In the genomic region with DNA sequence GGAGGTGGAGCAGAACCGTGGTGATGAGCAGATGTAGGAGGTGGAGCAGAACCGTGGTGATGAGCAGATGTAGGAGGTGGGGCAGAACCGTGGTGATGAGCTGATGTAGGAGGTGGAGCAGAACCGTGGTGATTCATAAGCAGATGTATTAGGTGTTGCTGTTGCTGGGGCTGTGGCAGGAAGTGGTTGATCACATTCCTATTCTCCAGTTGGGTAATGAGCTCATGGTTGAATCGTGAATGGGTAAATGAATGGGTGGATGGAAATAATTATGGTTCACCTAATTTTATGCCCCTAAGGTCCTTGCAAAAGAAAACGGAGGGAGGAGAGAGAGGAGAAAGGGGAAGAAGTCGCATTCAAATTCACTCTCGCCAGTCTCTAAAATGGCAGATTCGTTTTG, we compare ENCODE assay signal across 9 cellular contexts. TPM values are rescaled to one million over a fixed set of nuclear protein-coding genes. Genes with fewer than 3 reads are reported as not detected.
DNase-seq lines count a peak whose midpoint lies in the region; ATAC-seq and TF ChIP-seq lines count a peak whose summit lies in the region.
"Not testable (repeated sequence)": the region's sequence is repeated elsewhere in the genome, so short reads cannot be mapped to it uniquely, and the experiment has no call there.
"Had no signal": no experiment of that assay in that cellular context is flagged by ENCODE, and none has a peak within 500 bp of the region (broad histone marks: within the 10 kb centered on the region; RNA-seq: fewer than 3 reads in every experiment).

No MANE protein-coding gene starts in this region.

- not testable (repeated sequence) for H4K20me1 ChIP-seq in mammary epithelial cell (ENCODE audit: insufficient read depth, low read length)

- H3K4me3 Mint-ChIP-seq in memory B cell, result not testable (repeated sequence)
- peak overlapping the region; percentile 46 to 70 for H3K4me3 Mint-ChIP-seq in stimulated activated naive B cell treated with anti-CD40 and anti-IgM and Interleukin-4, amounts not matched to agents 10 μg/mL and 1 μg/mL and 100 μg/mL, for 72 hours

- H3K4me3 ChIP-seq in SK-N-MC, result peak overlapping the region; percentile 58; the same call in 1 of the 2 replicates
- H3K4me3 ChIP-seq in mammary epithelial cell (replicated peaks in 1 of 3; ENCODE audit: insufficient read depth in 1 of 3, low read depth in 2 of 3, low read length in 3 of 3), result not testable (repeated sequence)

- not testable (repeated sequence) for H3K9ac ChIP-seq in SK-N-MC (ENCODE audit: insufficient read length); mammary epithelial cell (ENCODE audit: insufficient read depth, low read length)

- H3K27me3 ChIP-seq in mammary epithelial cell (ENCODE audit: insufficient read depth, low read length), result not testable (repeated sequence)

- not testable (repeated sequence) for BruUV-seq in mammary epithelial cell (replicated peaks; lab: Mats Ljungman, UMichigan)

- not testable (repeated sequence) for H3K36me3 Mint-ChIP-seq in memory B cell; stimulated activated naive B cell treated with anti-CD40 and anti-IgM and Interleukin-4, amounts not matched to agents 10 μg/mL and 1 μg/mL and 100 μg/mL, for 72 hours

- 49% methylated on average over 7 of the region's 9 CpGs for WGBS in mammary epithelial cell (ENCODE audit: low coverage, missing lambda C conversion rate)

- DNase-seq in DMS53 treated with DMSO at 0.1 percent for 48 hours (lab: John Stamatoyannopoulos, UW; ENCODE audit: unreplicated experiment) (peak; percentile 62), HCEC 1CT (peak; percentile 75), NCI-H2107 treated with DMSO at 0.1 percent for 48 hours (lab: John Stamatoyannopoulos, UW; ENCODE audit: unreplicated experiment) (peak; percentile 52), SK-N-MC (ENCODE audit: low read depth, low spot score) (peak; percentile 58), activated T-cell treated with anti-CD3 and anti-CD28 coated beads for 24 hours (ENCODE audit: low read depth) (peak; percentile 24), mammary epithelial cell (peak; percentile 84)
- not testable (repeated sequence) for DNase-seq in memory B cell (ENCODE audit: low spot score in 2 of 2)
- peak; percentile 47 for DNase-seq in stimulated activated naive B cell treated with anti-CD40 and anti-IgM and Interleukin-4, amounts not matched to agents 10 μg/mL and 1 μg/mL and 100 μg/mL, for 72 hours

- H3K4me2 ChIP-seq in mammary epithelial cell (ENCODE audit: insufficient read depth, low read depth, low read length), result peak overlapping the region; percentile 31

- H3K4me1 ChIP-seq in mammary epithelial cell (ENCODE audit: insufficient read depth, low read length), result not testable (repeated sequence)

- H3K27me3 Mint-ChIP-seq in memory B cell, result not testable (repeated sequence)
- peaks cover 35 to 39% of the 10 kb centered on the region in 2 donors for H3K27me3 Mint-ChIP-seq in stimulated activated naive B cell treated with anti-CD40 and anti-IgM and Interleukin-4, amounts not matched to agents 10 μg/mL and 1 μg/mL and 100 μg/mL, for 72 hours

- H3K9me3 ChIP-seq in SK-N-MC (ENCODE audit: low read depth, low read length); mammary epithelial cell (replicated peaks; ENCODE audit: insufficient read depth, low read length): not testable (repeated sequence)

- peak overlapping the region; percentile 65 for H2AFZ ChIP-seq in mammary epithelial cell (ENCODE audit: low read depth, low read length)

- peaks cover 13% of the 10 kb centered on the region for H3K4me1 Mint-ChIP-seq in memory B cell
- peaks cover 15 to 32% of the 10 kb centered on the region in 2 donors for H3K4me1 Mint-ChIP-seq in stimulated activated naive B cell treated with anti-CD40 and anti-IgM and Interleukin-4, amounts not matched to agents 10 μg/mL and 1 μg/mL and 100 μg/mL, for 72 hours

- intact Hi-C loops in mammary epithelial cell (cut with micrococcal nuclease), result not testable (repeated sequence)

- H3K79me2 ChIP-seq in mammary epithelial cell (ENCODE audit: insufficient read depth, low read length), result not testable (repeated sequence)

- dilution Hi-C loops in mammary epithelial cell (cut with HindIII; ENCODE audit: low sequenced_read_pairs), result not testable (repeated sequence)

- H3K36me3 ChIP-seq in SK-N-MC (ENCODE audit: insufficient read depth, low read length); mammary epithelial cell (ENCODE audit: insufficient read depth, low read length): not testable (repeated sequence)

- peaks cover 10% of the 10 kb centered on the region for H3K9me3 Mint-ChIP-seq in memory B cell
- H3K9me3 Mint-ChIP-seq in stimulated activated naive B cell treated with anti-CD40 and anti-IgM and Interleukin-4, amounts not matched to agents 10 μg/mL and 1 μg/mL and 100 μg/mL, for 72 hours, result peaks cover 10 to 12% of the 10 kb centered on the region in 2 donors

- not testable (repeated sequence) for TF ChIP-seq CTCF in mammary epithelial cell (conservative IDR thresholded peaks at IDR 0.05 in 1 of 2, IDR thresholded peaks at IDR 0.05 in 1 of 2; ENCODE audit: extremely low read depth in 1 of 2, insufficient read depth in 1 of 2, low read depth in 1 of 2, low read length in 2 of 2)

- peak overlapping the region; percentile 88 for H3K27ac Mint-ChIP-seq in memory B cell
- peak overlapping the region; percentile 85 for H3K27ac Mint-ChIP-seq in stimulated activated naive B cell treated with anti-CD40 and anti-IgM and Interleukin-4, amounts not matched to agents 10 μg/mL and 1 μg/mL and 100 μg/mL, for 72 hours

- peak; percentile 78 for ATAC-seq in memory B cell (ENCODE audit: low read depth)
- ATAC-seq in stimulated activated naive B cell treated with anti-CD40 and anti-IgM and Interleukin-4, amounts not matched to agents 10 μg/mL and 1 μg/mL and 100 μg/mL, for 72 hours (replicated peaks), result peak; percentile 92 to 96

- in situ Hi-C loops in mammary epithelial cell (cut with MboI; ENCODE audit: low sequenced_read_pairs in 2 of 2), result not testable (repeated sequence)

- CTCF ChIA-PET in mammary epithelial cell (lab: Charles Lee; ENCODE audit: low non-redundant PET), result not testable (repeated sequence)

- not testable (repeated sequence) for H3K27ac ChIP-seq in SK-N-MC; mammary epithelial cell (ENCODE audit: insufficient read depth, low read depth, low read length)

RNA-seq across cellular contexts. Expression of a gene that starts 26.4 kb away (rescaled TPM):
- total RNA-seq in mammary epithelial cell, result 1 to 10 TPM in 1 of 2 donors, under 1 TPM in 1; 0.33 to 1.8 TPM
- 0.39 TPM for polyA plus RNA-seq in mammary epithelial cell
- polyA minus RNA-seq in mammary epithelial cell, result not detected
- total RNA-seq: naive thymus-derived CD4-positive, alpha-beta T cell had no signal
- polyA plus RNA-seq: naive thymus-derived CD4-positive, alpha-beta T cell had no signal

RNA-seq across cellular contexts. Expression of a gene that starts 38.0 kb away (rescaled TPM):
- total RNA-seq in mammary epithelial cell, result 10 to 100 TPM; 17.8 to 41.6 TPM
- polyA plus RNA-seq in mammary epithelial cell, result 18.0 TPM
- polyA minus RNA-seq in mammary epithelial cell, result 102 TPM
